Comparison of ENCODE assay signal across 24 cellular contexts in genomic region chr14:41096131-41096530, GRCh38.
"Had no signal": no experiment of that assay in that cellular context is flagged by ENCODE, and none has a peak within 500 bp of the region (broad histone marks: within the 10 kb centered on the region; RNA-seq: fewer than 3 reads in every experiment).

No MANE protein-coding gene starts in this region.

- H3K27me3 ChIP-seq: colonic mucosa, dorsolateral prefrontal cortex, esophagus muscularis mucosa, esophagus squamous epithelium, foreskin keratinocyte, gastrocnemius medialis, gastroesophageal sphincter, heart left ventricle, heart right ventricle had no signal

- H3K9me3 ChIP-seq: colonic mucosa, esophagus muscularis mucosa, esophagus squamous epithelium, gastrocnemius medialis, gastroesophageal sphincter, heart left ventricle had no signal

- H3K4me1 ChIP-seq: colonic mucosa, esophagus muscularis mucosa, esophagus squamous epithelium, foreskin keratinocyte, gastrocnemius medialis, gastroesophageal sphincter, heart left ventricle, heart right ventricle had no signal

- DNase-seq: colonic mucosa; cortex of kidney; dermis blood vessel endothelial cell; dorsolateral prefrontal cortex; effector CD4-positive, alpha-beta T cell; effector CD8-positive, alpha-beta T cell; effector memory CD4-positive, alpha-beta T cell; effector memory CD8-positive, alpha-beta T cell; endodermal cell; erythroblast; esophagus squamous epithelium; foreskin fibroblast; foreskin keratinocyte; foreskin melanocyte; gastrocnemius medialis; glutamatergic neuron; head of caudate nucleus; heart left ventricle; heart right ventricle had no signal

- H3K36me3 ChIP-seq: colonic mucosa, esophagus muscularis mucosa, esophagus squamous epithelium, gastrocnemius medialis, gastroesophageal sphincter, heart left ventricle, heart right ventricle had no signal

- ATAC-seq: effector memory CD8-positive, alpha-beta T cell; esophagus mucosa; foreskin keratinocyte; gastrocnemius medialis; gastroesophageal sphincter; heart left ventricle; heart right ventricle had no signal

- H3K27ac ChIP-seq: colonic mucosa, coronary artery, dorsolateral prefrontal cortex, epithelial cell of prostate, esophagus muscularis mucosa, esophagus squamous epithelium, foreskin keratinocyte, gastrocnemius medialis, gastroesophageal sphincter, heart left ventricle, heart right ventricle had no signal

- H3K4me3 ChIP-seq: colonic mucosa, coronary artery, dorsolateral prefrontal cortex, esophagus muscularis mucosa, esophagus squamous epithelium, gastrocnemius medialis, gastroesophageal sphincter, heart left ventricle, heart right ventricle had no signal
